Comparison of ENCODE assay signal across 20 cellular contexts in the genomic region with DNA sequence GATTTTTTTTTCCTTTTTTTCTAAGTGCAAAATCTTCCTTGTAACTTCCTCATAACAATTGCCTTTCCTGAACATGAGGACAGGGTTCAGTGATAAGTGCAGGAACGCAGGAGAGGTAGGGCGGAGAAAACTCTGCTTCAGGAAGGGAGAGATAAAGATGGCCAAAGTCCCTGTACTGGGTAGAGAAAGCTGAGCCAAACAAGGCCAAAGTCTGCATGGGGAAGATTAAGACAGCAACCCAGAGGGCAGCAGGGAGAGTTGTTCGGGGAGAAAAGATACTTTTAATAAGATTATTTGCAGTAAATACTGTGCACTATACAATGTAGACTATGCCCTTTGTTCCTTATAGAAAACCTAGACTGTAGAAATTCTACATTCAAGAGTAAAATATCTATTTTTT. TPM values are rescaled to one million over a fixed set of nuclear protein-coding genes. Genes with fewer than 3 reads are reported as not detected.
DNase-seq lines count a peak whose midpoint lies in the region; ATAC-seq and TF ChIP-seq lines count a peak whose summit lies in the region.
"Had no signal": no experiment of that assay in that cellular context is flagged by ENCODE, and none has a peak within 500 bp of the region (broad histone marks: within the 10 kb centered on the region; RNA-seq: fewer than 3 reads in every experiment).

No MANE protein-coding gene starts in this region.

- no peaks in the 10 kb centered on the region for H3K27me3 ChIP-seq in CD8-positive, alpha-beta memory T cell (ENCODE audit: insufficient read depth, low read length, poor library complexity, severe bottlenecking)
- H3K27me3 ChIP-seq in mucosa of rectum (ENCODE audit: control insufficient read depth in 2 of 2, insufficient read depth in 2 of 2, low read length in 2 of 2) (no peaks in the 10 kb centered on the region), gastroesophageal sphincter (peaks cover 11% of the 10 kb centered on the region)
- H3K27me3 ChIP-seq: BLaER1 treated with 17β-estradiol and CSF1 and Interleukin-3, amounts not matched to agents 10 nM and 100 nM had no signal

- no peaks in the 10 kb centered on the region for H3K36me3 Mint-ChIP-seq in CD8-positive, alpha-beta memory T cell
- no peaks in the 10 kb centered on the region for H3K36me3 Mint-ChIP-seq in central memory CD8-positive, alpha-beta T cell (ENCODE audit: insufficient read depth)
- H3K36me3 Mint-ChIP-seq: activated naive CD8-positive, alpha-beta T cell treated with anti-CD3 and anti-CD28 coated beads for 36 hours; memory B cell; naive B cell had no signal

- in situ Hi-C loops in KBM-7 (cut with MboI; ENCODE audit: low pct_unique_long_range_greater_than_20kb, low sequenced_read_pairs): no loop called here

- H3K27ac Mint-ChIP-seq in CD8-positive, alpha-beta memory T cell: peak overlapping the region in 1 of 8 donors; percentile 2
- peak overlapping the region; percentile 19 for H3K27ac Mint-ChIP-seq in central memory CD8-positive, alpha-beta T cell (ENCODE audit: low read depth)
- H3K27ac Mint-ChIP-seq: activated CD4-positive, alpha-beta T cell treated with anti-CD3 and anti-CD28 coated beads, Interleukin-2, amount 10 ng/mL, durations not matched to agents 7 days and 5 days; activated naive CD8-positive, alpha-beta T cell treated with anti-CD3 and anti-CD28 coated beads for 36 hours; GM23338; memory B cell; naive B cell had no signal

- H3K27me3 Mint-ChIP-seq in CD8-positive, alpha-beta memory T cell: no peaks in the 10 kb centered on the region
- H3K27me3 Mint-ChIP-seq in central memory CD8-positive, alpha-beta T cell: no peaks in the 10 kb centered on the region
- H3K27me3 Mint-ChIP-seq: naive B cell had no signal

- peak overlapping the region; percentile 10 for H3K27ac ChIP-seq in CD8-positive, alpha-beta memory T cell (ENCODE audit: low read depth, low read length)
- H3K27ac ChIP-seq in mucosa of rectum (ENCODE audit: low read depth in 2 of 2, low read length in 2 of 2): peak overlapping the region; percentile 87 to 91
- H3K27ac ChIP-seq in gastroesophageal sphincter: no peak overlapping the region
- H3K27ac ChIP-seq: BLaER1 treated with 17β-estradiol and CSF1 and Interleukin-3, amounts not matched to agents 10 nM and 100 nM had no signal

- no peak for TF ChIP-seq POLR2A in gastroesophageal sphincter (IDR thresholded peaks at IDR 0.05)

- TF ChIP-seq EP300 in gastroesophageal sphincter (IDR thresholded peaks at IDR 0.05): no peak

- no peaks in the 10 kb centered on the region for H3K36me3 ChIP-seq in CD8-positive, alpha-beta memory T cell (ENCODE audit: insufficient read depth, low read length)
- no peaks in the 10 kb centered on the region for H3K36me3 ChIP-seq in mucosa of rectum (ENCODE audit: control insufficient read depth in 2 of 2, insufficient read depth in 2 of 2, low read length in 2 of 2)
- H3K36me3 ChIP-seq in gastroesophageal sphincter: no peaks in the 10 kb centered on the region
- H3K36me3 ChIP-seq: BLaER1 treated with 17β-estradiol and CSF1 and Interleukin-3, amounts not matched to agents 10 nM and 100 nM; esophagus squamous epithelium had no signal

- WGBS in gastroesophageal sphincter (ENCODE audit: low coverage in 1 of 2), 2 donors: 30 to 61% methylated on average over 3 of the region's 3 CpGs

- H3K9ac ChIP-seq in mucosa of rectum (ENCODE audit: low read depth in 1 of 2, low read length in 2 of 2): peak overlapping the region in 1 of 2 donors; percentile 16
- H3K9ac ChIP-seq: BLaER1 treated with 17β-estradiol and CSF1 and Interleukin-3, amounts not matched to agents 10 nM and 100 nM had no signal

- peaks cover 30 to 44% (median 34%) of the 10 kb centered on the region in 3 donors for H3K4me1 Mint-ChIP-seq in CD8-positive, alpha-beta memory T cell
- H3K4me1 Mint-ChIP-seq in central memory CD8-positive, alpha-beta T cell: peaks cover 39% of the 10 kb centered on the region
- H3K4me1 Mint-ChIP-seq: memory B cell, naive B cell had no signal

- no peak overlapping the region for H3K4me3 ChIP-seq in CD8-positive, alpha-beta memory T cell (ENCODE audit: low read length)
- peak overlapping the region; percentile 9 to 23 for H3K4me3 ChIP-seq in mucosa of rectum (ENCODE audit: low read length in 2 of 2)
- no peak overlapping the region for H3K4me3 ChIP-seq in gastroesophageal sphincter
- H3K4me3 ChIP-seq: BLaER1 treated with 17β-estradiol and CSF1 and Interleukin-3, amounts not matched to agents 10 nM and 100 nM; esophagus squamous epithelium; GM23338 had no signal

- DNase-seq in CD8-positive, alpha-beta memory T cell: no peak
- DNase-seq in KBM-7 (peak; percentile 32), dermis blood vessel endothelial cell (no peak), NCI-H2081 treated with DMSO at 0.1 percent for 48 hours (lab: John Stamatoyannopoulos, UW) (no peak), islet precursor cell (no peak)
- no peak for DNase-seq in central memory CD8-positive, alpha-beta T cell (ENCODE audit: low spot score in 2 of 2)
- DNase-seq: activated CD4-positive, alpha-beta T cell treated with anti-CD3 and anti-CD28 coated beads, Interleukin-2, amount 10 ng/mL, durations not matched to agents 7 days and 5 days; activated naive CD8-positive, alpha-beta T cell treated with anti-CD3 and anti-CD28 coated beads for 36 hours; effector CD4-positive, alpha-beta T cell; esophagus squamous epithelium; naive B cell; NCI-H2171; NCI-H524 treated with DMSO at 0.1 percent for 48 hours; SHP77; T-helper 1 cell had no signal

- peaks cover 35% of the 10 kb centered on the region for H3K4me1 ChIP-seq in CD8-positive, alpha-beta memory T cell (ENCODE audit: insufficient read depth, low read length)
- peaks cover 8 to 19% of the 10 kb centered on the region in 2 donors for H3K4me1 ChIP-seq in mucosa of rectum (ENCODE audit: control insufficient read depth in 2 of 2, insufficient read depth in 2 of 2, low read length in 2 of 2)
- H3K4me1 ChIP-seq in gastroesophageal sphincter: no peaks in the 10 kb centered on the region

- CTCF ChIA-PET in CD8-positive, alpha-beta memory T cell (lab: Charles Lee): no interaction called here

- no peaks in the 10 kb centered on the region for H3K9me3 ChIP-seq in CD8-positive, alpha-beta memory T cell (ENCODE audit: low read length)
- no peaks in the 10 kb centered on the region for H3K9me3 ChIP-seq in mucosa of rectum (ENCODE audit: control insufficient read depth in 2 of 2, low read length in 2 of 2)
- H3K9me3 ChIP-seq in gastroesophageal sphincter: no peaks in the 10 kb centered on the region
- H3K9me3 ChIP-seq: esophagus squamous epithelium had no signal

- ATAC-seq in central memory CD8-positive, alpha-beta T cell (replicated peaks; ENCODE audit: extremely low read depth, poor library complexity, severe bottlenecking): no peak
- no peak for ATAC-seq in gastroesophageal sphincter
- ATAC-seq: GM23338 had no signal

- TF ChIP-seq CTCF in gastroesophageal sphincter (IDR thresholded peaks at IDR 0.05): no peak

- H3K4me3 Mint-ChIP-seq in CD8-positive, alpha-beta memory T cell: no peak overlapping the region
- H3K4me3 Mint-ChIP-seq in central memory CD8-positive, alpha-beta T cell: no peak overlapping the region
- H3K4me3 Mint-ChIP-seq: activated CD4-positive, alpha-beta T cell treated with anti-CD3 and anti-CD28 coated beads, Interleukin-2, amount 10 ng/mL, durations not matched to agents 7 days and 5 days; activated naive CD8-positive, alpha-beta T cell treated with anti-CD3 and anti-CD28 coated beads for 36 hours; GM23338; memory B cell; naive B cell had no signal

- POLR2A ChIA-PET in CD8-positive, alpha-beta memory T cell (lab: Charles Lee): no interaction called here

- no peaks in the 10 kb centered on the region for H3K9me3 Mint-ChIP-seq in CD8-positive, alpha-beta memory T cell
- no peaks in the 10 kb centered on the region for H3K9me3 Mint-ChIP-seq in central memory CD8-positive, alpha-beta T cell
- H3K9me3 Mint-ChIP-seq: activated CD4-positive, alpha-beta T cell treated with anti-CD3 and anti-CD28 coated beads, Interleukin-2, amount 10 ng/mL, durations not matched to agents 7 days and 5 days; activated naive CD8-positive, alpha-beta T cell treated with anti-CD3 and anti-CD28 coated beads for 36 hours; memory B cell; naive B cell had no signal

RNA-seq across cellular contexts. Expression of a gene that starts 13.3 kb away (rescaled TPM):
- 10 to 100 TPM; 39.4 to 42.1 TPM for total RNA-seq in CD8-positive, alpha-beta memory T cell
- polyA plus RNA-seq in CD8-positive, alpha-beta memory T cell: 38.6 TPM
- total RNA-seq in dermis blood vessel endothelial cell: 65.3 and 71.3 TPM in 2 replicates
- 100 to 1,000 TPM; 104 to 120 (median 108) TPM for total RNA-seq in gastroesophageal sphincter

RNA-seq across cellular contexts. Expression of a gene that starts 55.4 kb away (rescaled TPM):
- total RNA-seq in CD8-positive, alpha-beta memory T cell: 10 to 100 TPM; 34.1 to 34.3 TPM
- 21.9 TPM for polyA plus RNA-seq in CD8-positive, alpha-beta memory T cell
- total RNA-seq in dermis blood vessel endothelial cell (40.2 and 54.5 TPM in 2 replicates), gastroesophageal sphincter (100 to 1,000 TPM in 1 of 4 donors, 10 to 100 TPM in 3; 79.4 to 123 (median 88.4) TPM)

Comparison
In these comparisons a context has a peak if more than half of its experiments do, and no peak if none do; other contexts are left out.
1. H3K27ac ChIP-seq: peak in CD8-positive, alpha-beta memory T cell (single experiment) and mucosa of rectum (2 of 2); none in gastroesophageal sphincter (0 of 4).
2. H3K4me3 ChIP-seq: peak in mucosa of rectum (2 of 2); none in CD8-positive, alpha-beta memory T cell (single experiment) and gastroesophageal sphincter (0 of 2).